Comparison of ENCODE assay signal across 10 cellular contexts in the genomic region with DNA sequence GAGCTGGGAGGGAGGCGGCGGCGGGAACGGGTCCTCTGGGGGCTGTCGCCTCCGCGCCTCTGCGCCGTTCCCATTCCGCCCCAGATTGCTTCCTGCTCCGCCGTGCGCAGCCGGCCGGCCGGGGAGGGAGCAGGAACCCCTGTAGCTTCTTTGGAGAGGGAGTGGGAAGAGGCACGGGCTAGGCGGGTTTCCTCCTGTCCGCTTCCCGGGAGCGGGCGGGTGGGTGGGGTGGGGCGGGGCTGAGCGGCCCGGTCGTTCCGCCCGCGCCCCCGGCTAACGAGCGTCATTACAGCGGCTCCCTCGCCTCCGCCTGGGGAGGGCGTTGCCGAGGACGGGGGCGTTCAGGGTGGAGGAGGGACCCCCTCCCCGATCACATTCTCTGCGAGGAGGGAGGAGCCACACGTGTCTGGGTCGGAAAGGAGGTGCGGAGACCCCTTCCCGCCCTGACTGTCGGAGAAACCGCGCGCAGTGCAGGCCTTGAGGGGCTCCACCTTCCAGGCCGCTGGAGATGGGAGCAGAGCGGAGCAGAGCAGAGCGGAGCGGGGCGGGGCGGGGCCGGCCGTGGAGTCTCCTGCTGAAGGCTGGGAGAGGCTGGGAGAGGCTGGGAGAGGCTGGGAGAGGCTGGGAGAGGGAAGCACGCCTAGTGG. TPM values are rescaled to one million over a fixed set of nuclear protein-coding genes. Genes with fewer than 3 reads are reported as not detected.
A peak's percentile ranks its signal among the peaks of the same experiment; 100 is the strongest.
DNase-seq lines count a peak whose midpoint lies in the region; ATAC-seq and TF ChIP-seq lines count a peak whose summit lies in the region.
"Had no signal": no experiment of that assay in that cellular context is flagged by ENCODE, and none has a peak within 500 bp of the region (broad histone marks: within the 10 kb centered on the region; RNA-seq: fewer than 3 reads in every experiment).

No MANE protein-coding gene starts in this region.

- H3K4me1 ChIP-seq in cardiac muscle cell (ENCODE audit: low read depth) (no peaks in the 10 kb centered on the region), neuronal stem cell (ENCODE audit: control insufficient read depth in 2 of 2, insufficient read depth in 1 of 2, low read depth in 1 of 2, low read length in 2 of 2) (peaks cover 0 to 18% of the 10 kb centered on the region in 2 donors)

- H2BK15ac ChIP-seq in neuronal stem cell (ENCODE audit: low read length): no peak overlapping the region

- TF ChIP-seq CTCF in 22Rv1 (IDR thresholded peaks at IDR 0.05): no peak; the same call in 1 of the 2 replicates
- TF ChIP-seq CTCF in VCaP (conservative IDR thresholded peaks at IDR 0.05): no peak
- TF ChIP-seq CTCF in cardiac muscle cell (IDR thresholded peaks at IDR 0.05; ENCODE audit: low read depth, low read length): no peak

- peak overlapping the region; percentile 61 for H3K4ac ChIP-seq in neuronal stem cell (ENCODE audit: low read length)

- peak overlapping the region; percentile 95 for H3K18ac ChIP-seq in neuronal stem cell (ENCODE audit: low read length)

- peak overlapping the region; percentile 96 for H3K23ac ChIP-seq in neuronal stem cell (ENCODE audit: low read depth, low read length, poor library complexity)

- H3K36me3 ChIP-seq in cardiac muscle cell (peaks cover 23% of the 10 kb centered on the region), neuronal stem cell (replicated peaks in 1 of 2; ENCODE audit: control insufficient read depth in 2 of 2, insufficient read depth in 2 of 2, low read length in 2 of 2) (peaks cover 35 to 62% of the 10 kb centered on the region in 2 donors)

- H3K27me3 ChIP-seq in cardiac muscle cell (no peaks in the 10 kb centered on the region), neuronal stem cell (ENCODE audit: control insufficient read depth in 3 of 3, insufficient read depth in 3 of 3, low read depth in 1 of 3, low read length in 3 of 3) (peaks cover 0 to 1% (median 0%) of the 10 kb centered on the region in 3 experiments)

- peak overlapping the region; percentile 87 for H3K27ac ChIP-seq in 22Rv1
- H3K27ac ChIP-seq in VCaP: peak overlapping the region; percentile 76
- no peak overlapping the region for H3K27ac ChIP-seq in cardiac muscle cell
- H3K27ac ChIP-seq in neuronal stem cell (replicated peaks; ENCODE audit: low read length): peak overlapping the region; percentile 92
- H3K27ac ChIP-seq: epithelial cell of prostate had no signal

- H3K4me2 ChIP-seq in neuronal stem cell (ENCODE audit: insufficient read depth, low read length, poor library complexity, severe bottlenecking): peak overlapping the region; percentile 81

- H3K9me3 ChIP-seq in cardiac muscle cell (ENCODE audit: low read depth): no peaks in the 10 kb centered on the region
- no peaks in the 10 kb centered on the region for H3K9me3 ChIP-seq in neuronal stem cell (replicated peaks in 1 of 2; ENCODE audit: control insufficient read depth in 2 of 2, insufficient read depth in 1 of 2, low read depth in 1 of 2, low read length in 2 of 2)

- H2BK120ac ChIP-seq in neuronal stem cell (ENCODE audit: low read depth, low read length): peak overlapping the region; percentile 67

- H2BK5ac ChIP-seq in neuronal stem cell (ENCODE audit: low read length): peak overlapping the region; percentile 48

- peak overlapping the region; percentile 98 for H2AK5ac ChIP-seq in neuronal stem cell (ENCODE audit: low read depth, low read length)

- DNase-seq in cardiac muscle cell (ENCODE audit: low read depth in 1 of 2, low spot score in 1 of 2) (peak; percentile 26 to 65), neuronal stem cell (ENCODE audit: low spot score) (peak; percentile 67), NCI-H1092 treated with DMSO at 0.1 percent for 48 hours (lab: John Stamatoyannopoulos, UW) (no peak), NCI-H82 treated with DMSO at 0.1 percent for 48 hours (lab: John Stamatoyannopoulos, UW; ENCODE audit: unreplicated experiment) (no peak), GM19240 (ENCODE audit: insufficient read length, low spot score) (no peak)
- DNase-seq: AML-193 had no signal

- H2BK12ac ChIP-seq in neuronal stem cell (ENCODE audit: low read length): peak overlapping the region; percentile 22

- peak overlapping the region; percentile 84 for H3K9ac ChIP-seq in neuronal stem cell (ENCODE audit: low read depth, low read length, poor library complexity)

- WGBS in neuronal stem cell (ENCODE audit: extremely low coverage in 2 of 2, insufficient read length in 2 of 2, insufficient replicate concordance in 1 of 2), 2 donors: no CpG with 5 or more reads among the region's 58 CpGs

- H3K4me3 ChIP-seq in cardiac muscle cell: peak overlapping the region; percentile 32
- peak overlapping the region in 1 of 2 donors; percentile 75 for H3K4me3 ChIP-seq in neuronal stem cell (ENCODE audit: low read length in 2 of 2)

- H3K14ac ChIP-seq in neuronal stem cell (ENCODE audit: low read length): peak overlapping the region; percentile 56

- peaks cover 17% of the 10 kb centered on the region for H3K79me1 ChIP-seq in neuronal stem cell (ENCODE audit: low read depth, low read length)

- no peak overlapping the region for H4K91ac ChIP-seq in neuronal stem cell (ENCODE audit: low read depth, low read length, poor library complexity)

- no peak overlapping the region for H4K8ac ChIP-seq in neuronal stem cell (ENCODE audit: low read depth, low read length)

- no peak for ATAC-seq in HG02763 (IDR thresholded peaks at IDR 0.05; ENCODE audit: unreplicated experiment)

- no peak overlapping the region for H2AFZ ChIP-seq in neuronal stem cell (ENCODE audit: low read length)

RNA-seq across cellular contexts. Expression of a gene that starts 39.7 kb away (rescaled TPM):
- total RNA-seq in cardiac muscle cell: 66.4 and 115 TPM in 2 replicates
- 106 and 124 TPM in 2 replicates for polyA plus RNA-seq in cardiac muscle cell
- polyA plus RNA-seq in neuronal stem cell (2013, experiment 1 of 2): 45.7 TPM
- 45.5 TPM for polyA plus RNA-seq in neuronal stem cell (2013, experiment 2 of 2)

RNA-seq across cellular contexts. Expression of a gene that starts 41.5 kb away (rescaled TPM):
- 0.36 and 1.6 TPM in 2 replicates for total RNA-seq in cardiac muscle cell
- polyA plus RNA-seq in cardiac muscle cell: 1.1 and 1.3 TPM in 2 replicates
- polyA plus RNA-seq in neuronal stem cell (2013, experiment 1 of 2): 0.10 TPM
- polyA plus RNA-seq in neuronal stem cell (2013, experiment 2 of 2): 0.07 TPM

RNA-seq across cellular contexts. Expression of a gene that starts 42.7 kb away (rescaled TPM):
- total RNA-seq in cardiac muscle cell: 83.4 and 93.9 TPM in 2 replicates
- 63.0 and 74.9 TPM in 2 replicates for polyA plus RNA-seq in cardiac muscle cell
- polyA plus RNA-seq in neuronal stem cell (2013, experiment 1 of 2): 45.7 TPM
- 44.8 TPM for polyA plus RNA-seq in neuronal stem cell (2013, experiment 2 of 2)

RNA-seq across cellular contexts. Expression of a gene that starts 45.3 kb away (rescaled TPM):
- total RNA-seq in cardiac muscle cell: 165 and 175 TPM in 2 replicates
- polyA plus RNA-seq in cardiac muscle cell: 145 and 227 TPM in 2 replicates
- 40.4 TPM for polyA plus RNA-seq in neuronal stem cell (2013, experiment 1 of 2)
- polyA plus RNA-seq in neuronal stem cell (2013, experiment 2 of 2): 40.8 TPM

Comparison
In these comparisons a context has a peak if more than half of its experiments do, and no peak if none do; other contexts are left out.
1. DNase-seq: peak in cardiac muscle cell (2 of 2) and neuronal stem cell (single experiment); none in NCI-H1092 treated with DMSO at 0.1 percent for 48 hours (single experiment), NCI-H82 treated with DMSO at 0.1 percent for 48 hours (single experiment) and GM19240 (single experiment).